ENCODE assay signal across 17 cellular contexts in the genomic region with DNA sequence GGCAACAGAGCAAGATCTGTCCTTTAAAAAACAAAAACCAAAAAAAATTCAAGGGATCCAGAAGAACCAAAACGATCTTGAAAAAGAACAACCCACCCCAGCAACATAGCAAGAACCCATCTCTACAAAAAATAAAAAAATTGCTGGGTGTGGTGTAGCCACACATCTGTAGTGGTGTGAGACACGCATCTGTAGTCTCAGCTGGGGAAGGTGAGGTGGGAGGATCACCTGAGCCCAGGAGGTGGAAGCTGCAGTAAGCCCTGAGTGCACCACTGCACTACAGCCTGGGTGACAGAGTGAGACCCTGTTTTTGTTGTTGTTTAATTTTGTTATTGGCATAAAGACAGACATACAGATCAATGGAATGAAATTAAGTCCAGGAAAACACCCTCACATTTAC.
"Had no signal": no experiment of that assay in that cellular context is flagged by ENCODE, and none has a peak within 500 bp of the region (broad histone marks: within the 10 kb centered on the region; RNA-seq: fewer than 3 reads in every experiment).

No MANE protein-coding gene starts in this region.

- H3K4me3 ChIP-seq: left ventricle myocardium inferior, prostate gland, smooth muscle cell, thoracic aorta, vagina had no signal

- H3K4me3 Mint-ChIP-seq: activated CD8-positive, alpha-beta memory T cell treated with anti-CD3 and anti-CD28 coated beads, Interleukin-2, amount 10 ng/mL, durations not matched to agents 7 days and 5 days had no signal

- H3K9me3 ChIP-seq: prostate gland, thoracic aorta, vagina had no signal

- H3K27me3 ChIP-seq: vagina had no signal

- H3K4me2 ChIP-seq: smooth muscle cell had no signal

- H3K4me1 ChIP-seq: prostate gland had no signal

- H3K27ac ChIP-seq: left ventricle myocardium inferior, prostate gland, thoracic aorta, vagina had no signal

- DNase-seq: activated CD4-positive, CD25-positive, alpha-beta regulatory T cell treated with anti-CD3 and anti-CD28 coated beads, Interleukin-2, amount 50 U/mL, for 72 hours; activated CD8-positive, alpha-beta memory T cell treated with anti-CD3 and anti-CD28 coated beads, Interleukin-2, amount 10 ng/mL, durations not matched to agents 7 days and 5 days; activated naive CD4-positive, alpha-beta T cell; activated T-cell treated with anti-CD3 and anti-CD28 coated beads, Interleukin-2, amount 50 U/mL, for 48 hours; aorta; cerebellar nuclear complex; effector CD8-positive, alpha-beta T cell; foreskin fibroblast; hippocampal formation; left ventricle myocardium inferior; right cardiac atrium; stimulated activated CD4-positive, alpha-beta T cell treated with anti-CD3 and anti-CD28 coated beads, Interleukin-4, amount 100 ng/mL, for 4 hours; stimulated activated CD8-positive, alpha-beta memory T cell treated with anti-CD3 and anti-CD28 coated beads, Interleukin-4, amount 100 ng/mL, for 48 hours had no signal

- H3K36me3 ChIP-seq: left ventricle myocardium inferior, prostate gland, thoracic aorta, vagina had no signal

- H3K27ac Mint-ChIP-seq: activated CD8-positive, alpha-beta memory T cell treated with anti-CD3 and anti-CD28 coated beads, Interleukin-2, amount 10 ng/mL, durations not matched to agents 7 days and 5 days had no signal

- H3K27me3 Mint-ChIP-seq: activated CD8-positive, alpha-beta memory T cell treated with anti-CD3 and anti-CD28 coated beads, Interleukin-2, amount 10 ng/mL, durations not matched to agents 7 days and 5 days had no signal
